In genomic region chr9:134837529-134837928, GRCh38 we compare ENCODE assay signal across 22 cellular contexts. TPM values are rescaled to one million over a fixed set of nuclear protein-coding genes. Genes with fewer than 3 reads are reported as not detected.
DNase-seq lines count a peak whose midpoint lies in the region; TF ChIP-seq lines count a peak whose summit lies in the region.
"Had no signal": no experiment of that assay in that cellular context is flagged by ENCODE, and none has a peak within 500 bp of the region (broad histone marks: within the 10 kb centered on the region; RNA-seq: fewer than 3 reads in every experiment).

No MANE protein-coding gene starts in this region.

- no peak for DNase-seq in AG04450 (ENCODE audit: low read depth, low spot score)
- DNase-seq in HT1080 (ENCODE audit: low read depth): peak; percentile 77
- DNase-seq in choroid plexus epithelial cell (ENCODE audit: low read depth): peak; percentile 29
- DNase-seq in non-pigmented ciliary epithelial cell (ENCODE audit: low read depth): peak; percentile 19
- no peak for DNase-seq in DMS79 (lab: John Stamatoyannopoulos, UW)
- DNase-seq in GM20000 (ENCODE audit: low spot score): no peak
- DNase-seq in hippocampal formation (lab: John Stamatoyannopoulos, UW): no peak
- DNase-seq: CD4-positive, CD25-positive, alpha-beta regulatory T cell; GM23248; HCEC 1CT; Karpas-422; MV-4-11; NCI-H1417; NCI-H1694 treated with DMSO at 0.1 percent for 48 hours; NCI-H2081 treated with DMSO at 0.1 percent for 48 hours; NCI-H2171 treated with DMSO at 0.1 percent for 48 hours; NCI-H446; NCI-H526; OCI-M1 had no signal

- H3K4me3 ChIP-seq in AG04450 (ENCODE audit: low read depth, low read length): no peak overlapping the region
- no peak overlapping the region for H3K4me3 ChIP-seq in choroid plexus epithelial cell (ENCODE audit: low read depth, low read length)
- H3K4me3 ChIP-seq: GM23248, SJSA1 had no signal

- no peaks in the 10 kb centered on the region for H3K27me3 ChIP-seq in AG04450 (ENCODE audit: control insufficient read depth, insufficient read depth, low read length)
- H3K27me3 ChIP-seq: SJSA1 had no signal

- H3K9me3 ChIP-seq in AG04450 (ENCODE audit: control insufficient read depth, insufficient read depth, low read length): no peaks in the 10 kb centered on the region; the same call in 1 of the 2 replicates
- H3K9me3 ChIP-seq: SJSA1 had no signal

- CTCF ChIA-PET in AG04450 (lab: Charles Lee): no interaction called here

- peak overlapping the region; percentile 21 for H3K27ac ChIP-seq in AG04450 (ENCODE audit: low read depth, low read length)
- H3K27ac ChIP-seq: GM23248, SJSA1 had no signal

- no peak for TF ChIP-seq CTCF in AG04450 (IDR thresholded peaks at IDR 0.05; ENCODE audit: low read depth, low read length)
- TF ChIP-seq CTCF in choroid plexus epithelial cell (conservative IDR thresholded peaks at IDR 0.05; ENCODE audit: low read depth, low read length): no peak
- no peak for TF ChIP-seq CTCF in GM20000 (IDR thresholded peaks at IDR 0.05; ENCODE audit: extremely low read depth, missing control alignments)

- POLR2A ChIA-PET in AG04450 (lab: Yijun Ruan, JAX): no interaction called here

RNA-seq across cellular contexts. Expression of gene FCN2, which starts 43.1 kb away (rescaled TPM):
- polyA plus RNA-seq in AG04450 (2011; rRNA removed): not detected in 2 replicates
- polyA minus RNA-seq in AG04450 (2011; rRNA and poly(A)+ RNA removed): not detected in 2 replicates
- total RNA-seq in HT1080 (2014; rRNA removed; shearing (Covaris generic)): not detected in 2 replicates
- not detected in 2 replicates for polyA plus RNA-seq in HT1080 (2015; cell fraction: cytosol; rRNA removed)
- polyA plus RNA-seq in HT1080 (2015; cell fraction: nucleus; rRNA removed): not detected in 2 replicates
- total RNA-seq: CD4-positive, CD25-positive, alpha-beta regulatory T cell; GM23248; M059J; SJSA1 had no signal
- polyA plus RNA-seq: BJ; CD4-positive, CD25-positive, alpha-beta regulatory T cell; GM23248 had no signal

Comparison
In these comparisons a context has a peak if more than half of its experiments do, and no peak if none do; other contexts are left out.
1. DNase-seq: peak in HT1080 (single experiment), choroid plexus epithelial cell (single experiment) and non-pigmented ciliary epithelial cell (single experiment); none in AG04450 (single experiment), DMS79 (single experiment), GM20000 (single experiment) and hippocampal formation (0 of 2).